Comparison of ENCODE assay signal across 13 cellular contexts in genomic region chr14:72535485-72535884, GRCh38.
A peak's percentile ranks its signal among the peaks of the same experiment; 100 is the strongest.
DNase-seq lines count a peak whose midpoint lies in the region; ATAC-seq and TF ChIP-seq lines count a peak whose summit lies in the region.
"Had no signal": no experiment of that assay in that cellular context is flagged by ENCODE, and none has a peak within 500 bp of the region (broad histone marks: within the 10 kb centered on the region; RNA-seq: fewer than 3 reads in every experiment).

No MANE protein-coding gene starts in this region.

- no peaks in the 10 kb centered on the region for H3F3A ChIP-seq in SU-DHL-6 (ENCODE audit: insufficient read depth)

- no peaks in the 10 kb centered on the region for H3K79me2 ChIP-seq in SU-DHL-6 (ENCODE audit: insufficient read depth, low read length)
- H3K79me2 ChIP-seq: parathyroid adenoma had no signal

- H3K27me3 Mint-ChIP-seq in activated naive CD4-positive, alpha-beta T cell treated with anti-CD3 and anti-CD28 coated beads, Interleukin-2, amount 10 ng/mL, durations not matched to agents 7 days and 5 days: peaks cover 38% of the 10 kb centered on the region
- H3K27me3 Mint-ChIP-seq in stimulated activated memory B cell treated with anti-CD40 and anti-IgM and Interleukin-4, amounts not matched to agents 10 μg/mL and 1 μg/mL and 100 μg/mL, for 72 hours: no peaks in the 10 kb centered on the region

- no peak for DNase-seq in activated naive CD4-positive, alpha-beta T cell treated with anti-CD3 and anti-CD28 coated beads, Interleukin-2, amount 10 ng/mL, durations not matched to agents 7 days and 5 days
- DNase-seq in activated naive CD4-positive, alpha-beta T cell (lab: John Stamatoyannopoulos, UW): no peak
- DNase-seq in testis (no peak), NCI-H2029 treated with DMSO at 0.1 percent for 48 hours (lab: John Stamatoyannopoulos, UW) (no peak), NCI-H2081 treated with DMSO at 0.1 percent for 48 hours (lab: John Stamatoyannopoulos, UW) (no peak)
- DNase-seq: activated CD8-positive, alpha-beta memory T cell treated with anti-CD3 and anti-CD28 coated beads, Interleukin-2, amount 50 U/mL, for 4 hours; cerebellar nuclear complex; SHP77 had no signal

- H3K4me2 ChIP-seq in SU-DHL-6 (ENCODE audit: low read depth, low read length, poor library complexity, severe bottlenecking): peak overlapping the region; percentile 33

- H2AFZ ChIP-seq in SU-DHL-6 (ENCODE audit: low read depth, low read length, severe bottlenecking): no peak overlapping the region
- H2AFZ ChIP-seq: parathyroid adenoma had no signal

- peak overlapping the region; percentile 92 for H3K27ac Mint-ChIP-seq in activated naive CD4-positive, alpha-beta T cell treated with anti-CD3 and anti-CD28 coated beads, Interleukin-2, amount 10 ng/mL, durations not matched to agents 7 days and 5 days
- no peak overlapping the region for H3K27ac Mint-ChIP-seq in stimulated activated memory B cell treated with anti-CD40 and anti-IgM and Interleukin-4, amounts not matched to agents 10 μg/mL and 1 μg/mL and 100 μg/mL, for 72 hours

- H4K20me1 ChIP-seq in SU-DHL-6 (ENCODE audit: low read depth, low read length): no peaks in the 10 kb centered on the region

- H3K27ac ChIP-seq in SU-DHL-6 (ENCODE audit: low read depth, low read length) (no peak overlapping the region), testis (no peak overlapping the region)
- H3K27ac ChIP-seq: parathyroid adenoma, vagina had no signal

- TF ChIP-seq POLR2A in testis (IDR thresholded peaks at IDR 0.05): no peak

- peaks cover 45% of the 10 kb centered on the region for H3K36me3 Mint-ChIP-seq in activated naive CD4-positive, alpha-beta T cell treated with anti-CD3 and anti-CD28 coated beads, Interleukin-2, amount 10 ng/mL, durations not matched to agents 7 days and 5 days
- peaks cover 11% of the 10 kb centered on the region for H3K36me3 Mint-ChIP-seq in stimulated activated memory B cell treated with anti-CD40 and anti-IgM and Interleukin-4, amounts not matched to agents 10 μg/mL and 1 μg/mL and 100 μg/mL, for 72 hours

- H3K27me3 ChIP-seq in SU-DHL-6 (ENCODE audit: low read length) (no peaks in the 10 kb centered on the region), testis (no peaks in the 10 kb centered on the region)
- H3K27me3 ChIP-seq: vagina had no signal

- no peaks in the 10 kb centered on the region for H3K9me2 ChIP-seq in SU-DHL-6 (replicated peaks; ENCODE audit: insufficient read depth, low read length)

- H3K4me1 Mint-ChIP-seq in activated naive CD4-positive, alpha-beta T cell treated with anti-CD3 and anti-CD28 coated beads, Interleukin-2, amount 10 ng/mL, durations not matched to agents 7 days and 5 days: peaks cover 95% of the 10 kb centered on the region
- peaks cover 59% of the 10 kb centered on the region for H3K4me1 Mint-ChIP-seq in stimulated activated memory B cell treated with anti-CD40 and anti-IgM and Interleukin-4, amounts not matched to agents 10 μg/mL and 1 μg/mL and 100 μg/mL, for 72 hours

- peak; percentile 75 for ATAC-seq in HG03139 (IDR thresholded peaks at IDR 0.05; ENCODE audit: unreplicated experiment)
- peak; percentile 94 for ATAC-seq in stimulated activated memory B cell treated with anti-CD40 and anti-IgM and Interleukin-4, amounts not matched to agents 10 μg/mL and 1 μg/mL and 100 μg/mL, for 72 hours

- no peak overlapping the region for H3K4me3 Mint-ChIP-seq in activated naive CD4-positive, alpha-beta T cell treated with anti-CD3 and anti-CD28 coated beads, Interleukin-2, amount 10 ng/mL, durations not matched to agents 7 days and 5 days
- H3K4me3 Mint-ChIP-seq in stimulated activated memory B cell treated with anti-CD40 and anti-IgM and Interleukin-4, amounts not matched to agents 10 μg/mL and 1 μg/mL and 100 μg/mL, for 72 hours: no peak overlapping the region

- 0 out of 2 replicates have a peak, but pooled peaks cover 7% of the 10 kb centered on the region for H3K36me3 ChIP-seq in SU-DHL-6 (ENCODE audit: low read length)
- H3K36me3 ChIP-seq in testis (ENCODE audit: low read depth, missing control alignments): no peaks in the 10 kb centered on the region
- H3K36me3 ChIP-seq: vagina had no signal

- TF ChIP-seq CTCF in SU-DHL-6 (IDR thresholded peaks at IDR 0.05; ENCODE audit: insufficient read depth, low read length, poor library complexity, severe bottlenecking) (no peak), testis (IDR thresholded peaks at IDR 0.05) (no peak)

- peaks cover 25% of the 10 kb centered on the region for H3K9me3 Mint-ChIP-seq in activated naive CD4-positive, alpha-beta T cell treated with anti-CD3 and anti-CD28 coated beads, Interleukin-2, amount 10 ng/mL, durations not matched to agents 7 days and 5 days
- peaks cover 14% of the 10 kb centered on the region for H3K9me3 Mint-ChIP-seq in stimulated activated memory B cell treated with anti-CD40 and anti-IgM and Interleukin-4, amounts not matched to agents 10 μg/mL and 1 μg/mL and 100 μg/mL, for 72 hours

- H3K4me1 ChIP-seq in testis: no peaks in the 10 kb centered on the region
- H3K4me1 ChIP-seq: parathyroid adenoma, vagina had no signal

- no peak overlapping the region for H3K4me3 ChIP-seq in SU-DHL-6 (ENCODE audit: insufficient read depth, low read length, poor library complexity, severe bottlenecking)
- H3K4me3 ChIP-seq in testis: no peak overlapping the region
- H3K4me3 ChIP-seq: vagina had no signal

- CTCF ChIA-PET in activated naive CD4-positive, alpha-beta T cell treated with anti-CD3 and anti-CD28 coated beads, Interleukin-2, amount 10 ng/mL, durations not matched to agents 7 days and 5 days (lab: Charles Lee): interaction anchor here (1.2 kb wide), 1 partner anchor 18 kb away, joined by 3 read pairs; no protein-coding TSS in a partner anchor

- no peak overlapping the region for H3K9ac ChIP-seq in SU-DHL-6 (ENCODE audit: low read length)
- H3K9ac ChIP-seq: parathyroid adenoma had no signal

- intact Hi-C loops in testis (cut with DNase I; ENCODE audit: low total_unique reads): no loop called here

- H3K9me3 ChIP-seq in SU-DHL-6 (ENCODE audit: insufficient read depth, low read length) (peaks cover 7% of the 10 kb centered on the region; the same call in 1 of the 2 replicates), testis (no peaks in the 10 kb centered on the region)
- H3K9me3 ChIP-seq: vagina had no signal

- 81 to 92% methylated on average over 1 of the region's 1 CpG for WGBS in testis, 2 donors
